7 cellular contexts compared by ENCODE assay signal in genomic region chr6:47345761-47346160, GRCh38.
"Had no signal": no experiment of that assay in that cellular context is flagged by ENCODE, and none has a peak within 500 bp of the region (broad histone marks: within the 10 kb centered on the region; RNA-seq: fewer than 3 reads in every experiment).

No MANE protein-coding gene starts in this region.

- H2AFZ ChIP-seq: GM23338 had no signal

- DNase-seq: H9, HCEC 1CT had no signal

- H3K4me2 ChIP-seq: GM23338 had no signal

- H3K4me3 ChIP-seq: GM23338 had no signal

- FAIRE-seq: H1, H54, HepG2 had no signal

- ATAC-seq: GM23338, HepG2 had no signal

- H3K27ac ChIP-seq: HL-60 had no signal
